In the genomic region with DNA sequence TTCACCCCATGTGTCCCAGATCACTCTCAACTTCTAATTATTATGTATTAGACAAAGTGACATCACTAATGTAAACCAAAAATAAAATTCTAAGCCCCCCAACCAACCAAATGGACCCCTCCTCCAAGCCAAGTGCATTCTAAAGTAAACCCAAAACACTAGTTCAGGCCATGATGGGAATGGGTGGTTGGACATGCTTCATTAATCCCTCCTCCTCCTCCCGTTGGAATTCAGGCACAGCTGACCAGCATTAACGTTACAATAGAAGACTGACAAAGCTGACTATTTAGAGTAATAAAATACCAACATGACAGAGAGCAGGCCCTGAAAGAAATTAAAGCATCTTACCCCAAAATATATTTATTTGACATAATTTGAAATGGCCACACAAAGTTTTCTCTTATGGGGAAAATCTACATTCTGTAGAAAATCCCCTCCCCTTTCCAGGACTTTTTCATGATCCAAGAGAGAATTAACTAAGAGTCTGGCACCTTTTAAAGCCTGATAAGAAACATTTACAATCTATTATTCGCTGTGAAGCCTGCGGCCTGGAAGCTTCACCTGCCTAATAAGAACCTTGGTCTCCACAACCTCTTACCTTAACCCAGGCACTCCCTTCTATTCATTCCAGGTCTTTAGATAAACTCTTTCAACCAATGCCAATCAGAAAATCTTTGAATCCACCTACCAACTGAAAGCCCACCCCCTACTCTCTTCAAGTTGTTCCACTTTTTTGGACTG, we compare ENCODE assay signal across 24 cellular contexts.
"Had no signal": no experiment of that assay in that cellular context is flagged by ENCODE, and none has a peak within 500 bp of the region (broad histone marks: within the 10 kb centered on the region; RNA-seq: fewer than 3 reads in every experiment).

No MANE protein-coding gene starts in this region.

- H3K27ac ChIP-seq: cardiac muscle cell, foreskin keratinocyte, lower lobe of right lung, right lobe of liver, stomach, testis, upper lobe of right lung had no signal

- H3K4me3 ChIP-seq: cardiac muscle cell, lower lobe of right lung, right lobe of liver, stomach, testis, upper lobe of right lung had no signal

- DNase-seq: activated CD4-positive, alpha-beta T cell treated with anti-CD3 and anti-CD28 coated beads, Interleukin-2, amount 10 ng/mL, durations not matched to agents 24 days and 14 days; activated CD4-positive, CD25-positive, alpha-beta regulatory T cell; activated CD8-positive, alpha-beta T cell treated with anti-CD3 and anti-CD28 coated beads for 36 hours; activated naive CD4-positive, alpha-beta T cell; activated naive CD8-positive, alpha-beta T cell treated with anti-CD3 and anti-CD28 coated beads for 36 hours; activated T-cell treated with anti-CD3 and anti-CD28 coated beads, Interleukin-2, amount 50 U/mL, for 1 hour; amniotic stem cell; effector memory CD4-positive, alpha-beta T cell; foreskin keratinocyte; hypothalamus; left cardiac atrium; lower lobe of right lung; right lobe of liver; stimulated activated CD4-positive, alpha-beta T cell treated with anti-CD3 and anti-CD28 coated beads, Interleukin-4, amount 100 ng/mL, for 24 hours; stomach; T-helper 1 cell; T-helper 9 cell; testis; upper lobe of right lung had no signal

- H3K9me3 ChIP-seq: lower lobe of right lung, right lobe of liver, stomach, testis, upper lobe of right lung had no signal

- H3K27me3 ChIP-seq: cardiac muscle cell, foreskin keratinocyte, right lobe of liver, stomach, testis, upper lobe of right lung had no signal

- H3K9me3 Mint-ChIP-seq: activated CD4-positive, alpha-beta T cell treated with anti-CD3 and anti-CD28 coated beads, Interleukin-2, amount 10 ng/mL, durations not matched to agents 24 days and 14 days; dendritic cell treated with granulocyte-macrophage colony-stimulating factor and Interleukin-4, amounts not matched to agents 40 ng/mL and 50 ng/mL, for 4 days; mesothelial cell of epicardium had no signal

- H3K27ac Mint-ChIP-seq: activated CD4-positive, alpha-beta T cell treated with anti-CD3 and anti-CD28 coated beads, Interleukin-2, amount 10 ng/mL, durations not matched to agents 24 days and 14 days; activated CD8-positive, alpha-beta T cell treated with anti-CD3 and anti-CD28 coated beads for 36 hours; activated naive CD8-positive, alpha-beta T cell treated with anti-CD3 and anti-CD28 coated beads for 36 hours; activated T-helper 17 cell treated with anti-CD3 and anti-CD28 coated beads, Interleukin-2, amount 50 U/mL, for 72 hours; dendritic cell treated with granulocyte-macrophage colony-stimulating factor and Interleukin-4, amounts not matched to agents 40 ng/mL and 50 ng/mL, for 4 days; mesothelial cell of epicardium; stimulated activated effector memory CD8-positive, alpha-beta T cell treated with anti-CD3 and anti-CD28 coated beads, Interleukin-12 subunit alpha, Interleukin-12 subunit beta, amount 100 ng/mL, for 72 hours had no signal

- ATAC-seq: activated CD8-positive, alpha-beta T cell treated with anti-CD3 and anti-CD28 coated beads for 36 hours; activated T-helper 17 cell treated with anti-CD3 and anti-CD28 coated beads, Interleukin-2, amount 50 U/mL, for 72 hours; foreskin keratinocyte; left cardiac atrium; lower lobe of right lung; right lobe of liver; stimulated activated effector memory CD8-positive, alpha-beta T cell treated with anti-CD3 and anti-CD28 coated beads, Interleukin-12 subunit alpha, Interleukin-12 subunit beta, amount 100 ng/mL, for 72 hours; upper lobe of right lung had no signal

- H3K4me1 ChIP-seq: foreskin keratinocyte, lower lobe of right lung, right lobe of liver, stomach, testis, upper lobe of right lung had no signal

- H3K4me1 Mint-ChIP-seq: activated CD4-positive, alpha-beta T cell treated with anti-CD3 and anti-CD28 coated beads, Interleukin-2, amount 10 ng/mL, durations not matched to agents 24 days and 14 days; activated naive CD8-positive, alpha-beta T cell treated with anti-CD3 and anti-CD28 coated beads for 36 hours; activated T-helper 17 cell treated with anti-CD3 and anti-CD28 coated beads, Interleukin-2, amount 50 U/mL, for 72 hours; stimulated activated effector memory CD8-positive, alpha-beta T cell treated with anti-CD3 and anti-CD28 coated beads, Interleukin-12 subunit alpha, Interleukin-12 subunit beta, amount 100 ng/mL, for 72 hours had no signal

- H3K36me3 ChIP-seq: cardiac muscle cell, lower lobe of right lung, right lobe of liver, stomach, upper lobe of right lung had no signal

- H3K4me3 Mint-ChIP-seq: activated CD4-positive, alpha-beta T cell treated with anti-CD3 and anti-CD28 coated beads, Interleukin-2, amount 10 ng/mL, durations not matched to agents 24 days and 14 days; activated CD8-positive, alpha-beta T cell treated with anti-CD3 and anti-CD28 coated beads for 36 hours; activated naive CD8-positive, alpha-beta T cell treated with anti-CD3 and anti-CD28 coated beads for 36 hours; activated T-helper 17 cell treated with anti-CD3 and anti-CD28 coated beads, Interleukin-2, amount 50 U/mL, for 72 hours; dendritic cell treated with granulocyte-macrophage colony-stimulating factor and Interleukin-4, amounts not matched to agents 40 ng/mL and 50 ng/mL, for 4 days; mesothelial cell of epicardium; stimulated activated effector memory CD8-positive, alpha-beta T cell treated with anti-CD3 and anti-CD28 coated beads, Interleukin-12 subunit alpha, Interleukin-12 subunit beta, amount 100 ng/mL, for 72 hours had no signal

- H3K36me3 Mint-ChIP-seq: activated naive CD8-positive, alpha-beta T cell treated with anti-CD3 and anti-CD28 coated beads for 36 hours; mesothelial cell of epicardium; stimulated activated effector memory CD8-positive, alpha-beta T cell treated with anti-CD3 and anti-CD28 coated beads, Interleukin-12 subunit alpha, Interleukin-12 subunit beta, amount 100 ng/mL, for 72 hours had no signal

- H3K27me3 Mint-ChIP-seq: activated CD4-positive, alpha-beta T cell treated with anti-CD3 and anti-CD28 coated beads, Interleukin-2, amount 10 ng/mL, durations not matched to agents 24 days and 14 days; activated CD8-positive, alpha-beta T cell treated with anti-CD3 and anti-CD28 coated beads for 36 hours; activated naive CD8-positive, alpha-beta T cell treated with anti-CD3 and anti-CD28 coated beads for 36 hours; activated T-helper 17 cell treated with anti-CD3 and anti-CD28 coated beads, Interleukin-2, amount 50 U/mL, for 72 hours; dendritic cell treated with granulocyte-macrophage colony-stimulating factor and Interleukin-4, amounts not matched to agents 40 ng/mL and 50 ng/mL, for 4 days had no signal
